1 cellular context compared by ENCODE assay signal in genomic region chr1:44785501-44786137, GRCh38.
TF ChIP-seq lines count a peak whose summit lies in the region.

No MANE protein-coding gene starts in this region.

TF ChIP-seq in A549, 52 proteins besides CTCF, POLR2A, EP300 and RAD21 (continued from another document):
- TF ChIP-seq, protein P1, sequence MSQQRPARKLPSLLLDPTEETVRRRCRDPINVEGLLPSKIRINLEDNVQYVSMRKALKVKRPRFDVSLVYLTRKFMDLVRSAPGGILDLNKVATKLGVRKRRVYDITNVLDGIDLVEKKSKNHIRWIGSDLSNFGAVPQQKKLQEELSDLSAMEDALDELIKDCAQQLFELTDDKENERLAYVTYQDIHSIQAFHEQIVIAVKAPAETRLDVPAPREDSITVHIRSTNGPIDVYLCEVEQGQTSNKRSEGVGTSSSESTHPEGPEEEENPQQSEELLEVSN (IDR thresholded peaks at IDR 0.05; ENCODE audit: borderline replicate concordance, low read depth), result no peak
- TF ChIP-seq CEBPB (IDR thresholded peaks at IDR 0.05), result no peak
- TF ChIP-seq GATA3 (IDR thresholded peaks at IDR 0.05; ENCODE audit: borderline replicate concordance), result no peak
- TF ChIP-seq KDM1A (IDR thresholded peaks at IDR 0.05; ENCODE audit: low read depth), result no peak
- TF ChIP-seq HDAC2 (IDR thresholded peaks at IDR 0.05), result no peak
- no peak for TF ChIP-seq CHD4 (IDR thresholded peaks at IDR 0.05; ENCODE audit: borderline replicate concordance)
- TF ChIP-seq, protein P2, sequence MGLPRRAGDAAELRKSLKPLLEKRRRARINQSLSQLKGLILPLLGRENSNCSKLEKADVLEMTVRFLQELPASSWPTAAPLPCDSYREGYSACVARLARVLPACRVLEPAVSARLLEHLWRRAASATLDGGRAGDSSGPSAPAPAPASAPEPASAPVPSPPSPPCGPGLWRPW (IDR thresholded peaks at IDR 0.05), result no peak
- no peak for TF ChIP-seq TP53 (CRISPR knock-in tag; IDR thresholded peaks at IDR 0.05)
- no peak for TF ChIP-seq KDM5A (IDR thresholded peaks at IDR 0.05)
- no peak for TF ChIP-seq ELK1 (IDR thresholded peaks at IDR 0.05; ENCODE audit: low read depth, low read length)
- TF ChIP-seq POLR2AphosphoS2 (conservative IDR thresholded peaks at IDR 0.05; ENCODE audit: low read length), result no peak
